Comparison of ENCODE assay signal across 8 cellular contexts in genomic region chr1:109483658-109484518, GRCh38. TPM values are rescaled to one million over a fixed set of nuclear protein-coding genes. Genes with fewer than 3 reads are reported as not detected.
DNase-seq lines count a peak whose midpoint lies in the region; ATAC-seq and TF ChIP-seq lines count a peak whose summit lies in the region.

A gene with protein sequence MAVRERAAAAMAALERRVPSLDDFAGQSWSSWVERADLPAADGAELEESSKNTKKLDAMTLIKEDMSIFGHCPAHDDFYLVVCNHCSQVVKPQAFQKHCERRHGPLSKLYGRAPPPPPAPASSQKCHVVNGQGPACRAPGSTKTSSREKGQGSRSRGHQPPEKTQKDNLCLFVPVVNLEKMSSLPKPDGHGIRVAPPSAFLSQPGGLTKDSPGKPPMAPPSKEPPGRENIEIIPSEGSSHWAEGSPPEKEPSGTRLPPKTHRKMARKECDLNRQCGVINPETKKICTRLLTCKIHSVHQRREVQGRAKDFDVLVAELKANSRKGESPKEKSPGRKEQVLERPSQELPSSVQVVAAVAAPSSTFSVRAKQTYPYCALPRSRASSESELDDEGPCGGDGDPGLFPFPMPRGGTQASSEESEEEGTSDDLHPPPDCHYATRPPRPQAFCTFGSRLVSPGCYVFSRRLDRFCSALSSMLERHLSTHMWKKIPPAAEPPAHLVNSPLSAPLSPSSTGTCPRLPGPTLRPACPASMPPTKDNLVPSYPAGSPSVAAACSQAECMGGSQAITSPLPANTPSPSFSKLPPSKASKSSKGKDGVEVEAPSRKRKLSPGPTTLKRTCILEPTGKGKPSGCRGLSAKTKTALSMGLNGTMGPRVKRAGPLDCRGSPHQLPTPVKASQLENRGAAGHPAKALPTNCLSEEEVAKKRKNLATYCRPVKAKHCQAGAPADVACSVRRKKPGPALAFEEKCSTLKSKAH (plus strand): TSS chr1:109483905. CDS start chr1:109483954, 49 bp downstream.

- no peaks in the 10 kb centered on the region for H3K9me2 ChIP-seq in OCI-LY7 (ENCODE audit: insufficient read depth, low read length)

- H3K27me3 ChIP-seq in mucosa of rectum (ENCODE audit: control insufficient read depth in 2 of 2, insufficient read depth in 2 of 2, low read length in 2 of 2): peaks cover 2 to 3% of the 10 kb centered on the region in 2 donors

- peak within 1 kb of the TSS; percentile 82 to 92 (median 85) for H3K27ac Mint-ChIP-seq in IgD-negative memory B cell

- peak within 1 kb of the TSS; percentile 92 for H2AFZ ChIP-seq in OCI-LY7 (ENCODE audit: low read length)

- H3K4me1 Mint-ChIP-seq in IgD-negative memory B cell: peaks cover 9 to 18% (median 12%) of the 10 kb centered on the region in 3 donors

- CTCF ChIA-PET in OCI-LY7 (lab: Charles Lee; ENCODE audit: unreplicated experiment): interaction anchor here (0.5 to 1.1 kb wide), 9 partner anchors 10 to 501 kb away, joined by 3 to 14 read pairs (median 4); partner anchors contain the start of genes AHCYL1, CYB561D1 and SARS1

- DNase-seq in DMS 273 treated with DMSO at 0.1 percent for 48 hours (lab: John Stamatoyannopoulos, UW) (peak; percentile 85), OCI-LY7 (ENCODE audit: low spot score) (peak; percentile 95), activated T-cell treated with anti-CD3 and anti-CD28 coated beads for 4 hours (peak; percentile 85), epithelial cell of prostate (ENCODE audit: low read depth, low spot score) (peak; percentile 37)
- peak; percentile 72 to 83 for DNase-seq in stimulated activated CD8-positive, alpha-beta memory T cell treated with anti-CD3 and anti-CD28 coated beads, Interleukin-4, amount 100 ng/mL, for 4 hours (ENCODE audit: low read depth in 2 of 2, low spot score in 1 of 2)

- peaks cover 18% of the 10 kb centered on the region for H3K4me1 ChIP-seq in OCI-LY7 (ENCODE audit: insufficient read depth, low read length, poor library complexity, severe bottlenecking)
- H3K4me1 ChIP-seq in mucosa of rectum (ENCODE audit: control insufficient read depth in 2 of 2, insufficient read depth in 2 of 2, low read length in 2 of 2): peaks cover 12 to 13% of the 10 kb centered on the region in 2 donors

- H4K20me1 ChIP-seq in OCI-LY7 (ENCODE audit: insufficient read depth, low read length): no peaks in the 10 kb centered on the region

- H3K36me3 Mint-ChIP-seq in IgD-negative memory B cell: no peaks in the 10 kb centered on the region

- H3K27ac ChIP-seq in OCI-LY7 (ENCODE audit: low read depth, low read length, poor library complexity, severe bottlenecking) (peak within 1 kb of the TSS; percentile 62), epithelial cell of prostate (peak within 1 kb of the TSS; percentile 52), mucosa of rectum (ENCODE audit: low read depth in 2 of 2, low read length in 2 of 2) (peak within 1 kb of the TSS; percentile 86 to 90)

- no peaks in the 10 kb centered on the region for H3K9me3 Mint-ChIP-seq in IgD-negative memory B cell

- peak within 1 kb of the TSS; percentile 70 to 73 for H3K9ac ChIP-seq in mucosa of rectum (ENCODE audit: low read depth in 1 of 2, low read length in 2 of 2)

- peak within 1 kb of the TSS; percentile 88 for H3K4me2 ChIP-seq in OCI-LY7 (ENCODE audit: low read length)

- peak within 1 kb of the TSS; percentile 74 for H3K4me3 ChIP-seq in OCI-LY7 (ENCODE audit: low read depth, low read length, poor library complexity, severe bottlenecking)
- H3K4me3 ChIP-seq in mucosa of rectum (ENCODE audit: low read length in 2 of 2): peak within 1 kb of the TSS; percentile 75 to 90

- peaks cover 7% of the 10 kb centered on the region for H3K27me3 Mint-ChIP-seq in IgD-negative memory B cell

- ATAC-seq in GM21529 (IDR thresholded peaks at IDR 0.05; ENCODE audit: unreplicated experiment): peak; percentile 71

- 0 out of 2 replicates have a peak, but pooled peaks have one; percentile 8 for TF ChIP-seq CTCF in OCI-LY7 (conservative IDR thresholded peaks at IDR 0.05; ENCODE audit: low read length)

- intact Hi-C loops in OCI-LY7 (cut with micrococcal nuclease; ENCODE audit: unreplicated experiment): loop anchor here (1.0 to 5.0 kb wide), 3 partner anchors 58 to 235 kb away; partner anchors contain the start of genes CELSR2, PSMA5 and PSRC1

- H3K4me3 Mint-ChIP-seq in IgD-negative memory B cell: peak within 1 kb of the TSS; percentile 92 to 97 (median 96)

- H3K36me3 ChIP-seq in OCI-LY7 (ENCODE audit: insufficient read depth, low read length) (0 out of 2 replicates have a peak, but pooled peaks cover 8% of the 10 kb centered on the region), mucosa of rectum (ENCODE audit: control insufficient read depth in 2 of 2, insufficient read depth in 2 of 2, low read length in 2 of 2) (no peaks in the 10 kb centered on the region)

- H3K9me3 ChIP-seq in OCI-LY7 (ENCODE audit: low read length) (no peaks in the 10 kb centered on the region), mucosa of rectum (ENCODE audit: control insufficient read depth in 2 of 2, low read length in 2 of 2) (no peaks in the 10 kb centered on the region)

- H3K79me2 ChIP-seq in OCI-LY7 (ENCODE audit: insufficient read depth, low read depth, low read length): no peaks in the 10 kb centered on the region; the same call in 1 of the 2 replicates

- POLR2A ChIA-PET in OCI-LY7 (lab: Charles Lee): interaction anchor here (0.5 to 1.9 kb wide), 14 partner anchors 8 to 527 kb away, joined by 3 to 6 read pairs (median 4); partner anchors contain the start of genes GNAI3 and TMEM167B

- no TSS peak for BruUV-seq in OCI-LY7 (replicated peaks; lab: Mats Ljungman, UMichigan)

RNA-seq across cellular contexts. Expression of the gene that starts here (rescaled TPM):
- polyA plus RNA-seq in IgD-negative memory B cell: 7.3 TPM
- 6.5 and 13.1 TPM in 2 replicates for total RNA-seq in OCI-LY7 (2014; rRNA removed; shearing (Covaris generic))
- 8.2 and 9.6 TPM in 2 replicates for total RNA-seq in OCI-LY7 (2022)

Comparison
In these comparisons a context has a peak if more than half of its experiments do, and no peak if none do; other contexts are left out.
1. Peak in every context shown above with its lines: DNase-seq, ATAC-seq, H3K4me3 ChIP-seq and H3K27ac ChIP-seq.
2. DNase-seq: peak in every context shown above with its lines; median percentile 95 in OCI-LY7; 85 in DMS 273 treated with DMSO at 0.1 percent for 48 hours; 85 in activated T-cell treated with anti-CD3 and anti-CD28 coated beads for 4 hours; 78 in stimulated activated CD8-positive, alpha-beta memory T cell treated with anti-CD3 and anti-CD28 coated beads, Interleukin-4, amount 100 ng/mL, for 4 hours; 37 in epithelial cell of prostate.